16 cellular contexts compared by ENCODE assay signal in the genomic region with DNA sequence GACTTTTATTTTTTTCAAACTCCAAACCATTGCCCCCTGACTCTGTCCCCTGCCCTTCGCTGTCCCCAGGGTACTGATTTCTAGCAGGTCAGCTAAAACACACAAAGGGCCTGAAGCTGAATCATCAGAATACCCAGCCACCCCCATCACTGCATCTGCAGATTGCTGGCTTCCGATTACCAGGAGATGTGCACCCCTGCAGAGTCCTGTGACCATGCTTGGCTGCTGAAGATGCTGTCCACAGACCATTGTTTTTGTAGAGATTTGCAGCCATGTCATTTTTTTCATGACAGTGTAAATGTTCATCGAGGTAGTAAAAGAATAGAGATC.
DNase-seq lines count a peak whose midpoint lies in the region; TF ChIP-seq lines count a peak whose summit lies in the region.
"Had no signal": no experiment of that assay in that cellular context is flagged by ENCODE, and none has a peak within 500 bp of the region (broad histone marks: within the 10 kb centered on the region; RNA-seq: fewer than 3 reads in every experiment).

No MANE protein-coding gene starts in this region.

- peak overlapping the region in 1 of 2 experiments; percentile 48 for H3K18ac ChIP-seq in mesenchymal stem cell (ENCODE audit: low read depth in 1 of 2, low read length in 2 of 2)

- peak overlapping the region; percentile 49 for H3K4me2 ChIP-seq in mesenchymal stem cell (ENCODE audit: low read length, poor library complexity, severe bottlenecking)

- H3K4ac ChIP-seq in mesenchymal stem cell (ENCODE audit: low read depth in 1 of 2, low read length in 2 of 2), result no peak overlapping the region

- H2BK12ac ChIP-seq in mesenchymal stem cell (ENCODE audit: low read length in 2 of 2), result no peak overlapping the region

- H3K27me3 ChIP-seq in mesenchymal stem cell (ENCODE audit: control insufficient read depth in 1 of 2, insufficient read depth in 1 of 2, low read length in 2 of 2) (no peaks in the 10 kb centered on the region), HAP-1 (ENCODE audit: low read depth) (no peaks in the 10 kb centered on the region)
- H3K27me3 ChIP-seq: BE2C, pancreas had no signal

- in situ Hi-C loops in HAP-1 (cut with MboI; ENCODE audit: low sequenced_read_pairs) (no loop called here), GM13976 (cut with MboI; ENCODE audit: low sequenced_read_pairs, unreplicated experiment) (no loop called here)

- H4K8ac ChIP-seq in mesenchymal stem cell (ENCODE audit: low read length), result no peak overlapping the region

- no peak for TF ChIP-seq CTCF in GM13976 (IDR thresholded peaks at IDR 0.05; ENCODE audit: borderline replicate concordance, control extremely low read depth, extremely low read depth, insufficient read depth, missing control alignments)

- H4K91ac ChIP-seq in mesenchymal stem cell (ENCODE audit: low read length), result no peak overlapping the region

- H3K9me3 ChIP-seq in mesenchymal stem cell (ENCODE audit: control insufficient read depth, low read length), result no peaks in the 10 kb centered on the region
- H3K9me3 ChIP-seq in HAP-1, result no peaks in the 10 kb centered on the region
- H3K9me3 ChIP-seq: BE2C, pancreas had no signal

- 42% methylated on average over 2 of the region's 3 CpGs for WGBS in mesenchymal stem cell

- no peak overlapping the region for H2AK5ac ChIP-seq in mesenchymal stem cell (ENCODE audit: low read length, severe bottlenecking)

- H2BK5ac ChIP-seq in mesenchymal stem cell (ENCODE audit: low read depth, low read length, poor library complexity, severe bottlenecking), result no peak overlapping the region

- no peak overlapping the region for H3K14ac ChIP-seq in mesenchymal stem cell (ENCODE audit: low read length in 2 of 2)

- no peaks in the 10 kb centered on the region for H3K79me1 ChIP-seq in mesenchymal stem cell (replicated peaks; ENCODE audit: low read length, poor library complexity, severe bottlenecking)

- DNase-seq in NCI-H146 (lab: John Stamatoyannopoulos, UW) (peak; percentile 77), mesenchymal stem cell (no peak), HAP-1 (ENCODE audit: low spot score in 2 of 2) (no peak), GOT3 (lab: John Stamatoyannopoulos, UW) (no peak), GM13976 (ENCODE audit: low spot score) (no peak)
- DNase-seq: activated naive CD4-positive, alpha-beta T cell; aorta; BE2C; Karpas-422; NCI-H1436 treated with DMSO at 0.1 percent for 48 hours; stimulated activated CD4-positive, alpha-beta T cell treated with anti-CD3 and anti-CD28 coated beads, Interleukin-4, amount 100 ng/mL, for 4 hours had no signal

- no peak overlapping the region for H2BK15ac ChIP-seq in mesenchymal stem cell (ENCODE audit: low read depth, poor library complexity, severe bottlenecking)

- H2AFZ ChIP-seq in mesenchymal stem cell (ENCODE audit: low read depth, low read length), result no peak overlapping the region

- H3K4me3 ChIP-seq in mesenchymal stem cell (ENCODE audit: insufficient read depth in 1 of 2, low read depth in 1 of 2, low read length in 2 of 2) (no peak overlapping the region), HAP-1 (no peak overlapping the region)
- H3K4me3 ChIP-seq: coronary artery, pancreas, skin epidermis had no signal

- H3K27ac ChIP-seq in angular gyrus (ENCODE audit: low read depth, low read length) (peak overlapping the region; percentile 87), mesenchymal stem cell (ENCODE audit: low read length, poor library complexity, severe bottlenecking) (peak overlapping the region; percentile 75), temporal lobe (ENCODE audit: low read depth, low read length) (peak overlapping the region; percentile 63)
- H3K27ac ChIP-seq: coronary artery, skin epidermis had no signal

- no peak overlapping the region for H3K9ac ChIP-seq in mesenchymal stem cell (ENCODE audit: low read length)

- peaks cover 4% of the 10 kb centered on the region for H3K4me1 ChIP-seq in mesenchymal stem cell (ENCODE audit: control insufficient read depth, insufficient read depth, low read depth, low read length)
- no peaks in the 10 kb centered on the region for H3K4me1 ChIP-seq in HAP-1
- H3K4me1 ChIP-seq: BE2C, pancreas had no signal

- H3K23ac ChIP-seq in mesenchymal stem cell (ENCODE audit: low read length in 2 of 2), result no peak overlapping the region

- H3K36me3 ChIP-seq in mesenchymal stem cell (ENCODE audit: control insufficient read depth in 1 of 2, insufficient read depth in 2 of 2, low read depth in 1 of 2, low read length in 2 of 2) (no peaks in the 10 kb centered on the region), HAP-1 (replicated peaks) (no peaks in the 10 kb centered on the region)
- H3K36me3 ChIP-seq: BE2C, pancreas had no signal

- H2BK120ac ChIP-seq in mesenchymal stem cell (ENCODE audit: low read depth, low read length), result no peak overlapping the region
